ENCODE assay signal across 8 cellular contexts in genomic region chr7:32846630-32847225, GRCh38. TPM values are rescaled to one million over a fixed set of nuclear protein-coding genes. Genes with fewer than 3 reads are reported as not detected.
DNase-seq lines count a peak whose midpoint lies in the region; ATAC-seq and TF ChIP-seq lines count a peak whose summit lies in the region.

No MANE protein-coding gene starts in this region.

- intact Hi-C loops in left colon (cut with DNase I, micrococcal nuclease) = no loop called here

- no peak overlapping the region for H3K27ac ChIP-seq in 22Rv1

- H3K4me1 Mint-ChIP-seq in central memory CD8-positive, alpha-beta T cell = peaks cover 6% of the 10 kb centered on the region

- H3K9me3 Mint-ChIP-seq in central memory CD8-positive, alpha-beta T cell = no peaks in the 10 kb centered on the region

- TF ChIP-seq CTCF in 22Rv1 (IDR thresholded peaks at IDR 0.05) = peak; percentile 97

- no peaks in the 10 kb centered on the region for H3K36me3 Mint-ChIP-seq in central memory CD8-positive, alpha-beta T cell (ENCODE audit: insufficient read depth)

- ATAC-seq in GM18508 (IDR thresholded peaks at IDR 0.05; ENCODE audit: insufficient read depth, unreplicated experiment) = peak; percentile 99
- ATAC-seq in HG02970 (IDR thresholded peaks at IDR 0.05; ENCODE audit: low FRiP score, unreplicated experiment) = peak; percentile 99
- ATAC-seq in activated CD4-positive, CD25-positive, alpha-beta regulatory T cell treated with anti-CD3 and anti-CD28 coated beads, Interleukin-2, amount 50 U/mL, for 24 hours = peak; percentile 100
- ATAC-seq in central memory CD8-positive, alpha-beta T cell (replicated peaks; ENCODE audit: extremely low read depth, poor library complexity, severe bottlenecking) = peak; percentile 100
- ATAC-seq in left colon = peak; percentile 95

- H3K4me3 Mint-ChIP-seq in central memory CD8-positive, alpha-beta T cell = no peak overlapping the region

- peaks cover 38% of the 10 kb centered on the region for H3K27me3 Mint-ChIP-seq in central memory CD8-positive, alpha-beta T cell

- no peak overlapping the region for H3K27ac Mint-ChIP-seq in central memory CD8-positive, alpha-beta T cell (ENCODE audit: low read depth)

- DNase-seq in NCI-H2029 (lab: John Stamatoyannopoulos, UW) (peak; percentile 38), left colon (peak; percentile 82 to 93)
- peak; percentile 82 to 91 for DNase-seq in central memory CD8-positive, alpha-beta T cell (ENCODE audit: low spot score in 2 of 2)
- peak; percentile 86 to 93 for DNase-seq in stimulated activated CD4-positive, alpha-beta T cell treated with anti-CD3 and anti-CD28 coated beads, Interleukin-2, amount 100 ng/mL, for 48 hours

RNA-seq across cellular contexts. Expression of gene KBTBD2, which starts 44.8 kb away (rescaled TPM):
- 10 to 100 TPM; 22.2 to 25.7 TPM for total RNA-seq in left colon

Comparison
In these comparisons a context has a peak if more than half of its experiments do, and no peak if none do; other contexts are left out.
1. DNase-seq: peak in every context shown above with its lines; median percentile 90 in stimulated activated CD4-positive, alpha-beta T cell treated with anti-CD3 and anti-CD28 coated beads, Interleukin-2, amount 100 ng/mL, for 48 hours; 88 in left colon; 86 in central memory CD8-positive, alpha-beta T cell; 38 in NCI-H2029.